ENCODE assay signal across 14 cellular contexts in the genomic region with DNA sequence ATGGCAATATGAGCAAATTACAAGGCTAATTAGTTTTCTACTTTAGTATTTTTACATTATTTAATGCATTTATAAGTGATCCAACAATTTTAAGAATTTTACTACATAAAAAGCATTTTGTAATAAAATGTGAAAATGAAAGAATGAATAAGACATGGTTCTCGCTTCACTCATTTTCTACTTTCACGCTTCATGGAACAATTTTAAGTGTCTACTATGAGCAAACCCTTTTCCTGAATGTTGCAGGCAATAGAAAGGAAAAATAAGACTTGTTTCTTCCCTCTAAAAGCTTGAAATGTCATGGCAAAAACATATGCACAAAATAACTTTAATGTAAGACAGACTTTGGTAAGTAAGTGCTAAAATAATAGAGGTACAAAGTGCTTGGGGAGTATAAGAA.
"Had no signal": no experiment of that assay in that cellular context is flagged by ENCODE, and none has a peak within 500 bp of the region (broad histone marks: within the 10 kb centered on the region; RNA-seq: fewer than 3 reads in every experiment).

No MANE protein-coding gene starts in this region.

- DNase-seq: activated CD4-positive, alpha-beta memory T cell treated with anti-CD3 and anti-CD28 coated beads for 36 hours; activated CD4-positive, CD25-positive, alpha-beta regulatory T cell; activated naive CD4-positive, alpha-beta T cell; body of pancreas; cortex of kidney; effector CD8-positive, alpha-beta T cell; gastrocnemius medialis; naive B cell; posterior cingulate gyrus; upper lobe of right lung had no signal

- H3K27me3 ChIP-seq: body of pancreas, gastrocnemius medialis, hepatocyte, right atrium auricular region had no signal

- H3K9me3 Mint-ChIP-seq: activated CD4-positive, alpha-beta memory T cell treated with anti-CD3 and anti-CD28 coated beads for 36 hours; central memory CD8-positive, alpha-beta T cell had no signal

- H3K4me1 ChIP-seq: body of pancreas, gastrocnemius medialis, right atrium auricular region, upper lobe of right lung had no signal

- H3K4me3 Mint-ChIP-seq: activated CD4-positive, alpha-beta memory T cell treated with anti-CD3 and anti-CD28 coated beads for 36 hours; central memory CD8-positive, alpha-beta T cell; naive B cell had no signal

- H3K4me3 ChIP-seq: body of pancreas, gastrocnemius medialis, hepatocyte, right atrium auricular region, skin epidermis, upper lobe of right lung had no signal

- H3K27ac Mint-ChIP-seq: activated CD4-positive, alpha-beta memory T cell treated with anti-CD3 and anti-CD28 coated beads for 36 hours; naive B cell had no signal

- H3K27ac ChIP-seq: body of pancreas, gastrocnemius medialis, hepatocyte, right atrium auricular region, skin epidermis, upper lobe of right lung had no signal

- H3K36me3 Mint-ChIP-seq: activated CD4-positive, alpha-beta memory T cell treated with anti-CD3 and anti-CD28 coated beads for 36 hours; naive B cell had no signal

- ATAC-seq: body of pancreas, gastrocnemius medialis, upper lobe of right lung had no signal

- H3K36me3 ChIP-seq: gastrocnemius medialis, right atrium auricular region, upper lobe of right lung had no signal

- H3K4me1 Mint-ChIP-seq: central memory CD8-positive, alpha-beta T cell; naive B cell had no signal

- H3K9me3 ChIP-seq: body of pancreas, gastrocnemius medialis, right atrium auricular region, upper lobe of right lung had no signal
